In genomic region chr7:144223675-144224074, GRCh38 we compare ENCODE assay signal across 6 cellular contexts. TPM values are rescaled to one million over a fixed set of nuclear protein-coding genes. Genes with fewer than 3 reads are reported as not detected.
"Had no signal": no experiment of that assay in that cellular context is flagged by ENCODE, and none has a peak within 500 bp of the region (broad histone marks: within the 10 kb centered on the region; RNA-seq: fewer than 3 reads in every experiment).

No MANE protein-coding gene starts in this region.

RNA-seq across cellular contexts. Expression of gene OR2A42, which starts 15.7 kb away (rescaled TPM):
- total RNA-seq: H1, H4, H7, H9, HFFc6 had no signal
- polyA plus RNA-seq: H1 had no signal

RNA-seq across cellular contexts. Expression of gene ARHGEF35, which starts 28.0 kb away (rescaled TPM):
- total RNA-seq: HFFc6 had no signal

RNA-seq across cellular contexts. Expression of gene CTAGE4, which starts 40.4 kb away (rescaled TPM):
- total RNA-seq: GM23248, HFFc6 had no signal

RNA-seq across cellular contexts. Expression of gene OR2A7, which starts 40.9 kb away (rescaled TPM):
- total RNA-seq: GM23248, H4, HFFc6 had no signal

RNA-seq across cellular contexts. Expression of gene CTAGE8, which starts 45.4 kb away (rescaled TPM):
- total RNA-seq: GM23248, H1, H7, HFFc6 had no signal
- polyA plus RNA-seq: GM23248, H1 had no signal
